Comparison of ENCODE assay signal across 1 cellular context in genomic region chr16:57045694-57046381, GRCh38.
TF ChIP-seq lines count a peak whose summit lies in the region.

No MANE protein-coding gene starts in this region.

TF ChIP-seq in K562, 482 proteins besides CTCF, POLR2A, EP300 and RAD21 (continued from another document):
- TF ChIP-seq FOXK2 (conservative IDR thresholded peaks at IDR 0.05 in 1 of 2, IDR thresholded peaks at IDR 0.05 in 1 of 2; ENCODE audit: low read depth in 2 of 2) = peak; percentile 63 to 76; a peak in 3 of 4 replicates
- TF ChIP-seq RB1 (IDR thresholded peaks at IDR 0.05; ENCODE audit: low read depth) = peak; percentile 27; the same call in 1 of the 2 replicates
- TF ChIP-seq ZFP36 (IDR thresholded peaks at IDR 0.05; ENCODE audit: low read depth, low read length, partially characterized antibody) = peak; percentile 19
- TF ChIP-seq, protein P1, sequence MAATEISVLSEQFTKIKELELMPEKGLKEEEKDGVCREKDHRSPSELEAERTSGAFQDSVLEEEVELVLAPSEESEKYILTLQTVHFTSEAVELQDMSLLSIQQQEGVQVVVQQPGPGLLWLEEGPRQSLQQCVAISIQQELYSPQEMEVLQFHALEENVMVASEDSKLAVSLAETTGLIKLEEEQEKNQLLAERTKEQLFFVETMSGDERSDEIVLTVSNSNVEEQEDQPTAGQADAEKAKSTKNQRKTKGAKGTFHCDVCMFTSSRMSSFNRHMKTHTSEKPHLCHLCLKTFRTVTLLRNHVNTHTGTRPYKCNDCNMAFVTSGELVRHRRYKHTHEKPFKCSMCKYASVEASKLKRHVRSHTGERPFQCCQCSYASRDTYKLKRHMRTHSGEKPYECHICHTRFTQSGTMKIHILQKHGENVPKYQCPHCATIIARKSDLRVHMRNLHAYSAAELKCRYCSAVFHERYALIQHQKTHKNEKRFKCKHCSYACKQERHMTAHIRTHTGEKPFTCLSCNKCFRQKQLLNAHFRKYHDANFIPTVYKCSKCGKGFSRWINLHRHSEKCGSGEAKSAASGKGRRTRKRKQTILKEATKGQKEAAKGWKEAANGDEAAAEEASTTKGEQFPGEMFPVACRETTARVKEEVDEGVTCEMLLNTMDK (IDR thresholded peaks at IDR 0.05; ENCODE audit: borderline replicate concordance, insufficient read depth, low read depth, low read length, poor library complexity, severe bottlenecking) = peak; percentile 27
- TF ChIP-seq, protein P2, sequence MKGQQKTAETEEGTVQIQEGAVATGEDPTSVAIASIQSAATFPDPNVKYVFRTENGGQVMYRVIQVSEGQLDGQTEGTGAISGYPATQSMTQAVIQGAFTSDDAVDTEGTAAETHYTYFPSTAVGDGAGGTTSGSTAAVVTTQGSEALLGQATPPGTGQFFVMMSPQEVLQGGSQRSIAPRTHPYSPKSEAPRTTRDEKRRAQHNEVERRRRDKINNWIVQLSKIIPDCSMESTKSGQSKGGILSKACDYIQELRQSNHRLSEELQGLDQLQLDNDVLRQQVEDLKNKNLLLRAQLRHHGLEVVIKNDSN (CRISPR knock-in tag; IDR thresholded peaks at IDR 0.05) = peak; percentile 32
- peak; percentile 59 for TF ChIP-seq SMC3 (conservative IDR thresholded peaks at IDR 0.05; ENCODE audit: insufficient read depth, low read depth, low read length)
- no peak for TF ChIP-seq ZBTB1 (CRISPR knock-in tag; IDR thresholded peaks at IDR 0.05; ENCODE audit: borderline replicate concordance, low read depth)
- TF ChIP-seq, protein P3, sequence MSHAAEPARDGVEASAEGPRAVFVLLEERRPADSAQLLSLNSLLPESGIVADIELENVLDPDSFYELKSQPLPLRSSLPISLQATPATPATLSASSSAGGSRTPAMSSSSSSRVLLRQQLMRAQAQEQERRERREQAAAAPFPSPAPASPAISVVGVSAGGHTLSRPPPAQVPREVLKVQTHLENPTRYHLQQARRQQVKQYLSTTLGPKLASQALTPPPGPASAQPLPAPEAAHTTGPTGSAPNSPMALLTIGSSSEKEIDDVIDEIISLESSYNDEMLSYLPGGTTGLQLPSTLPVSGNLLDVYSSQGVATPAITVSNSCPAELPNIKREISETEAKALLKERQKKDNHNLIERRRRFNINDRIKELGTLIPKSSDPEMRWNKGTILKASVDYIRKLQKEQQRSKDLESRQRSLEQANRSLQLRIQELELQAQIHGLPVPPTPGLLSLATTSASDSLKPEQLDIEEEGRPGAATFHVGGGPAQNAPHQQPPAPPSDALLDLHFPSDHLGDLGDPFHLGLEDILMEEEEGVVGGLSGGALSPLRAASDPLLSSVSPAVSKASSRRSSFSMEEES (CRISPR knock-in tag; IDR thresholded peaks at IDR 0.05) = peak; percentile 43
- no peak for TF ChIP-seq ZNF239 (CRISPR knock-in tag; IDR thresholded peaks at IDR 0.05)
- peak; percentile 67; the same call in 1 of the 2 replicates for TF ChIP-seq HMBOX1 (IDR thresholded peaks at IDR 0.05)
- 0 out of 2 replicates have a peak, but pooled peaks have one; percentile 13 for TF ChIP-seq L3MBTL2 (IDR thresholded peaks at IDR 0.05)
- TF ChIP-seq XRCC5 (IDR thresholded peaks at IDR 0.05; ENCODE audit: low read depth, low read length) = 0 out of 2 replicates have a peak, but pooled peaks have one; percentile 8
- TF ChIP-seq, protein P4, sequence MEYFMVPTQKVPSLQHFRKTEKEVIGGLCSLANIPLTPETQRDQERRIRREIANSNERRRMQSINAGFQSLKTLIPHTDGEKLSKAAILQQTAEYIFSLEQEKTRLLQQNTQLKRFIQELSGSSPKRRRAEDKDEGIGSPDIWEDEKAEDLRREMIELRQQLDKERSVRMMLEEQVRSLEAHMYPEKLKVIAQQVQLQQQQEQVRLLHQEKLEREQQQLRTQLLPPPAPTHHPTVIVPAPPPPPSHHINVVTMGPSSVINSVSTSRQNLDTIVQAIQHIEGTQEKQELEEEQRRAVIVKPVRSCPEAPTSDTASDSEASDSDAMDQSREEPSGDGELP (CRISPR knock-in tag; IDR thresholded peaks at IDR 0.05; ENCODE audit: borderline replicate concordance) = peak; percentile 38; the same call in 1 of the 2 replicates
